Comparison of ENCODE assay signal across 18 cellular contexts in the genomic region with DNA sequence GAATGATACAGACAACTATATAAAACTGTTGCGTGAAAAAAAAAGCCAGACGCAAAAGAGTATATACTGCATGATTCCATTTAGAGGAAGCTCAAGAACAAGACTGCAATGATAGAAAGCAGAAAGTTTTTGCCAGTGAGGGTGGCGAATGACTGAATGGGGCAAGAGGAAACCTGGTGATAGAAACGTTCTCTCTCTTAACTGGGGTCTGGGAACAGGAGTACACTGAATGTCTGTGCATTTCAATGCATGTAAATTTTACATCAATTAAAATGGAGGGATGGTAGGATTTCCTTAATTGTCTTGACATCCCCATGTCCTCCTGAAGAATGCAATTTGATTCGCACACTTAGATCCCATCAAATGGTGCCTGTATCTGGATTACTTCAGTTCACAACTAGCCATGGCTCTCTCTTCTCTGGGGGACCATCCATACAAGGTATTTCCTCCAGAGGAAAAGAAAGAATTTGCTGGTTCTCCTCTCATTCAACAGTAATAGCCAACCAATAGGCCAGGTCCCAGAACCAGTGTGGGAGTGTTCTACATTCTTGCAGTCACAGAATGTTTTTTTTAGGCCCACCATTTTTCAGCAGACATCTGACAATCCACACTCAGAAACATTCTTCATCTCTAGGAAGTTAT.
A peak's percentile ranks its signal among the peaks of the same experiment; 100 is the strongest.
DNase-seq lines count a peak whose midpoint lies in the region; ATAC-seq and TF ChIP-seq lines count a peak whose summit lies in the region.
"Had no signal": no experiment of that assay in that cellular context is flagged by ENCODE, and none has a peak within 500 bp of the region (broad histone marks: within the 10 kb centered on the region; RNA-seq: fewer than 3 reads in every experiment).

No MANE protein-coding gene starts in this region.

- peaks cover 68% of the 10 kb centered on the region for H3K36me3 Mint-ChIP-seq in activated CD8-positive, alpha-beta memory T cell treated with anti-CD3 and anti-CD28 coated beads, Interleukin-2, amount 10 ng/mL, durations not matched to agents 7 days and 5 days
- H3K36me3 Mint-ChIP-seq in activated T-helper 1 cell treated with anti-CD3 and anti-CD28 coated beads, Interleukin-12 subunit alpha, Interleukin-12 subunit beta, Interleukin-2, Interleukin-4 antibody, amounts not matched to agents 30 ng/mL and 10 ng/mL and 1 ng/mL, durations not matched to agents 14 hours and 24 hours and 36 hours (ENCODE audit: low read depth), result peaks cover 64% of the 10 kb centered on the region

- H3K36me3 ChIP-seq in gastrocnemius medialis (peaks cover 0 to 54% of the 10 kb centered on the region in 2 donors), MM.1S (replicated peaks; ENCODE audit: insufficient read depth, low read length) (peaks cover 2% of the 10 kb centered on the region; the same call in 1 of the 2 replicates)

- H3K4me3 ChIP-seq in gastrocnemius medialis (no peak overlapping the region), MM.1S (ENCODE audit: low read length) (no peak overlapping the region)

- TF ChIP-seq CTCF in gastrocnemius medialis (IDR thresholded peaks at IDR 0.05 in 4 of 5, conservative IDR thresholded peaks at IDR 0.05 in 1 of 5), result no peak
- no peak for TF ChIP-seq CTCF in MM.1S (IDR thresholded peaks at IDR 0.05; ENCODE audit: low read length)

- H2AFZ ChIP-seq in MM.1S (ENCODE audit: low read length), result no peak overlapping the region

- peaks cover 40 to 75% of the 10 kb centered on the region in 2 donors for H3K4me1 ChIP-seq in gastrocnemius medialis
- peaks cover 13% of the 10 kb centered on the region; the same call in 1 of the 2 replicates for H3K4me1 ChIP-seq in MM.1S (ENCODE audit: low read length)

- H3K79me2 ChIP-seq in MM.1S (ENCODE audit: low read length), result peaks cover 100% of the 10 kb centered on the region

- ATAC-seq in activated CD8-positive, alpha-beta memory T cell treated with anti-CD3 and anti-CD28 coated beads, Interleukin-2, amount 10 ng/mL, durations not matched to agents 7 days and 5 days, result peak; percentile 5
- ATAC-seq in gastrocnemius medialis, result no peak
- ATAC-seq: left lobe of liver had no signal

- H3K27ac Mint-ChIP-seq in activated CD8-positive, alpha-beta memory T cell treated with anti-CD3 and anti-CD28 coated beads, Interleukin-2, amount 10 ng/mL, durations not matched to agents 7 days and 5 days, result peak overlapping the region; percentile 97
- H3K27ac Mint-ChIP-seq in activated T-helper 1 cell treated with anti-CD3 and anti-CD28 coated beads, Interleukin-12 subunit alpha, Interleukin-12 subunit beta, Interleukin-2, Interleukin-4 antibody, amounts not matched to agents 30 ng/mL and 10 ng/mL and 1 ng/mL, durations not matched to agents 14 hours and 24 hours and 36 hours, result peak overlapping the region; percentile 89

- in situ Hi-C loops in gastrocnemius medialis (cut with MboI; ENCODE audit: low sequenced_read_pairs in 4 of 4), result no loop called here

- H3K27me3 ChIP-seq in gastrocnemius medialis (no peaks in the 10 kb centered on the region), MM.1S (replicated peaks; ENCODE audit: insufficient read depth, low read length) (no peaks in the 10 kb centered on the region)

- no peaks in the 10 kb centered on the region for H3K9me3 Mint-ChIP-seq in activated CD8-positive, alpha-beta memory T cell treated with anti-CD3 and anti-CD28 coated beads, Interleukin-2, amount 10 ng/mL, durations not matched to agents 7 days and 5 days (ENCODE audit: low read depth)
- H3K9me3 Mint-ChIP-seq in activated T-helper 1 cell treated with anti-CD3 and anti-CD28 coated beads, Interleukin-12 subunit alpha, Interleukin-12 subunit beta, Interleukin-2, Interleukin-4 antibody, amounts not matched to agents 30 ng/mL and 10 ng/mL and 1 ng/mL, durations not matched to agents 14 hours and 24 hours and 36 hours, result no peaks in the 10 kb centered on the region

- intact Hi-C loops in activated T-helper 1 cell treated with anti-CD3 and anti-CD28 coated beads, Interleukin-12 subunit alpha, Interleukin-12 subunit beta, Interleukin-2, Interleukin-4 antibody, amounts not matched to agents 30 ng/mL and 10 ng/mL and 1 ng/mL, durations not matched to agents 14 hours and 24 hours and 36 hours (cut with micrococcal nuclease), result no loop called here
- intact Hi-C loops in gastrocnemius medialis (cut with DNase I; ENCODE audit: low total_unique reads), result loop anchor here (5.0 kb wide), 1 partner anchor 72 kb away; no protein-coding TSS in a partner anchor

- no peaks in the 10 kb centered on the region for H3K9me3 ChIP-seq in gastrocnemius medialis
- no peaks in the 10 kb centered on the region for H3K9me3 ChIP-seq in MM.1S (replicated peaks; ENCODE audit: insufficient read depth, low read length)
- H3K9me3 ChIP-seq: Caco-2 had no signal

- DNase-seq in activated CD8-positive, alpha-beta memory T cell treated with anti-CD3 and anti-CD28 coated beads, Interleukin-2, amount 10 ng/mL, durations not matched to agents 7 days and 5 days, result no peak
- no peak for DNase-seq in activated CD8-positive, alpha-beta memory T cell treated with anti-CD3 and anti-CD28 coated beads for 24 hours
- no peak for DNase-seq in activated T-helper 1 cell treated with anti-CD3 and anti-CD28 coated beads, Interleukin-12 subunit alpha, Interleukin-12 subunit beta, Interleukin-2, Interleukin-4 antibody, amounts not matched to agents 30 ng/mL and 10 ng/mL and 1 ng/mL, durations not matched to agents 14 hours and 24 hours and 36 hours (ENCODE audit: low spot score)
- DNase-seq in gastrocnemius medialis (no peak), NCI-H2227 (lab: John Stamatoyannopoulos, UW; ENCODE audit: unreplicated experiment) (no peak), MM.1S (no peak), NCI-H1930 (lab: John Stamatoyannopoulos, UW) (no peak)
- DNase-seq: activated CD4-positive, alpha-beta T cell treated with anti-CD3 and anti-CD28 coated beads for 1 hour; activated gamma-delta T cell treated with Interleukin-2 at 50 U/mL for 16 hours; Caco-2; caudate nucleus; effector CD8-positive, alpha-beta T cell; GF-D8; NCI-H2029 treated with DMSO at 0.1 percent for 48 hours; NCI-H82 had no signal

- peaks cover 39% of the 10 kb centered on the region for H4K20me1 ChIP-seq in MM.1S (ENCODE audit: insufficient read depth, low read length)

- H3K4me2 ChIP-seq in MM.1S (ENCODE audit: low read depth, low read length), result no peak overlapping the region

- H3K4me3 Mint-ChIP-seq in activated CD8-positive, alpha-beta memory T cell treated with anti-CD3 and anti-CD28 coated beads, Interleukin-2, amount 10 ng/mL, durations not matched to agents 7 days and 5 days, result peak overlapping the region; percentile 94
- peak overlapping the region; percentile 92 for H3K4me3 Mint-ChIP-seq in activated T-helper 1 cell treated with anti-CD3 and anti-CD28 coated beads, Interleukin-12 subunit alpha, Interleukin-12 subunit beta, Interleukin-2, Interleukin-4 antibody, amounts not matched to agents 30 ng/mL and 10 ng/mL and 1 ng/mL, durations not matched to agents 14 hours and 24 hours and 36 hours

- no peak overlapping the region for H3K9ac ChIP-seq in MM.1S (ENCODE audit: low read length)

- H3K27me3 Mint-ChIP-seq in activated CD8-positive, alpha-beta memory T cell treated with anti-CD3 and anti-CD28 coated beads, Interleukin-2, amount 10 ng/mL, durations not matched to agents 7 days and 5 days, result no peaks in the 10 kb centered on the region
- H3K27me3 Mint-ChIP-seq in activated T-helper 1 cell treated with anti-CD3 and anti-CD28 coated beads, Interleukin-12 subunit alpha, Interleukin-12 subunit beta, Interleukin-2, Interleukin-4 antibody, amounts not matched to agents 30 ng/mL and 10 ng/mL and 1 ng/mL, durations not matched to agents 14 hours and 24 hours and 36 hours (ENCODE audit: insufficient read depth), result no peaks in the 10 kb centered on the region

- peak overlapping the region; percentile 5 to 58 (median 28) for H3K27ac ChIP-seq in gastrocnemius medialis
- H3K27ac ChIP-seq in MM.1S (ENCODE audit: low read length), result no peak overlapping the region
- H3K27ac ChIP-seq: RWPE1 had no signal

- H3K9me2 ChIP-seq in MM.1S (replicated peaks; ENCODE audit: insufficient read depth, low read length), result no peaks in the 10 kb centered on the region

- TF ChIP-seq POLR2A in GM19099 (IDR thresholded peaks at IDR 0.05; ENCODE audit: extremely low read depth, insufficient read length, low read depth), result peak; percentile 11
- TF ChIP-seq POLR2A in gastrocnemius medialis (IDR thresholded peaks at IDR 0.05), result no peak

- H3K4me1 Mint-ChIP-seq in activated CD8-positive, alpha-beta memory T cell treated with anti-CD3 and anti-CD28 coated beads, Interleukin-2, amount 10 ng/mL, durations not matched to agents 7 days and 5 days, result peaks cover 49% of the 10 kb centered on the region
- H3K4me1 Mint-ChIP-seq in activated T-helper 1 cell treated with anti-CD3 and anti-CD28 coated beads, Interleukin-12 subunit alpha, Interleukin-12 subunit beta, Interleukin-2, Interleukin-4 antibody, amounts not matched to agents 30 ng/mL and 10 ng/mL and 1 ng/mL, durations not matched to agents 14 hours and 24 hours and 36 hours (ENCODE audit: low read depth), result peaks cover 5% of the 10 kb centered on the region

- H3F3A ChIP-seq in MM.1S (ENCODE audit: insufficient read depth, low read length), result peaks cover 4% of the 10 kb centered on the region

- CTCF ChIA-PET in activated CD8-positive, alpha-beta memory T cell treated with anti-CD3 and anti-CD28 coated beads, Interleukin-2, amount 10 ng/mL, durations not matched to agents 7 days and 5 days (lab: Charles Lee), result interaction anchor here (0.8 to 7.5 kb wide), 7 partner anchors 8 to 59 kb away, joined by 3 to 79 read pairs (median 5); no protein-coding TSS in a partner anchor
